Comparison of ENCODE assay signal across 8 cellular contexts in genomic region chr6:14144678-14145113, GRCh38. TPM values are rescaled to one million over a fixed set of nuclear protein-coding genes. Genes with fewer than 3 reads are reported as not detected.
DNase-seq lines count a peak whose midpoint lies in the region; ATAC-seq lines count a peak whose summit lies in the region.

No MANE protein-coding gene starts in this region.

- H3K4me3 Mint-ChIP-seq in activated CD4-positive, alpha-beta memory T cell treated with anti-CD3 and anti-CD28 coated beads, Interleukin-2, amount 10 ng/mL, durations not matched to agents 7 days and 5 days, result no peak overlapping the region
- no peak overlapping the region for H3K4me3 Mint-ChIP-seq in memory B cell

- peaks cover 5% of the 10 kb centered on the region for H3K4me1 Mint-ChIP-seq in activated CD4-positive, alpha-beta memory T cell treated with anti-CD3 and anti-CD28 coated beads, Interleukin-2, amount 10 ng/mL, durations not matched to agents 7 days and 5 days
- H3K4me1 Mint-ChIP-seq in memory B cell, result peaks cover 22% of the 10 kb centered on the region

- POLR2A ChIA-PET in activated CD4-positive, alpha-beta memory T cell treated with anti-CD3 and anti-CD28 coated beads, Interleukin-2, amount 10 ng/mL, durations not matched to agents 7 days and 5 days (lab: Charles Lee), result no interaction called here

- no peaks in the 10 kb centered on the region for H3K9me3 Mint-ChIP-seq in activated CD4-positive, alpha-beta memory T cell treated with anti-CD3 and anti-CD28 coated beads, Interleukin-2, amount 10 ng/mL, durations not matched to agents 7 days and 5 days
- no peaks in the 10 kb centered on the region for H3K9me3 Mint-ChIP-seq in memory B cell

- CTCF ChIA-PET in activated CD4-positive, alpha-beta memory T cell treated with anti-CD3 and anti-CD28 coated beads, Interleukin-2, amount 10 ng/mL, durations not matched to agents 7 days and 5 days (lab: Charles Lee), result interaction anchor here (0.6 to 4.7 kb wide), 10 partner anchors 10 to 236 kb away, joined by 3 to 23 read pairs (median 3); no protein-coding TSS in a partner anchor

- H3K27ac Mint-ChIP-seq in activated CD4-positive, alpha-beta memory T cell treated with anti-CD3 and anti-CD28 coated beads, Interleukin-2, amount 10 ng/mL, durations not matched to agents 7 days and 5 days, result no peak overlapping the region
- no peak overlapping the region for H3K27ac Mint-ChIP-seq in memory B cell

- no peaks in the 10 kb centered on the region for H3K36me3 Mint-ChIP-seq in activated CD4-positive, alpha-beta memory T cell treated with anti-CD3 and anti-CD28 coated beads, Interleukin-2, amount 10 ng/mL, durations not matched to agents 7 days and 5 days (ENCODE audit: low read depth)
- H3K36me3 Mint-ChIP-seq in memory B cell, result peaks cover 1% of the 10 kb centered on the region

- peak; percentile 80 for ATAC-seq in GM18867 (IDR thresholded peaks at IDR 0.05; ENCODE audit: unreplicated experiment)
- ATAC-seq in HG03469 (IDR thresholded peaks at IDR 0.05; ENCODE audit: unreplicated experiment), result peak; percentile 48
- ATAC-seq in memory B cell (ENCODE audit: low read depth), result peak; percentile 88

- H3K27me3 Mint-ChIP-seq in activated CD4-positive, alpha-beta memory T cell treated with anti-CD3 and anti-CD28 coated beads, Interleukin-2, amount 10 ng/mL, durations not matched to agents 7 days and 5 days, result no peaks in the 10 kb centered on the region
- no peaks in the 10 kb centered on the region for H3K27me3 Mint-ChIP-seq in memory B cell

- DNase-seq in AG08395 (ENCODE audit: low spot score) (peak; percentile 87), NCI-H82 treated with DMSO at 0.1 percent for 48 hours (lab: John Stamatoyannopoulos, UW; ENCODE audit: unreplicated experiment) (peak; percentile 56), memory B cell (ENCODE audit: low spot score in 2 of 2) (peak; percentile 81 to 82)
- DNase-seq in activated CD4-positive, alpha-beta memory T cell treated with anti-CD3 and anti-CD28 coated beads, Interleukin-2, amount 10 ng/mL, durations not matched to agents 7 days and 5 days, result peak; percentile 68
- DNase-seq in effector CD4-positive, alpha-beta T cell, result peak; percentile 63
- peak; percentile 61 for DNase-seq in stimulated activated CD8-positive, alpha-beta memory T cell treated with anti-CD3 and anti-CD28 coated beads, Interleukin-4, amount 100 ng/mL, for 24 hours (ENCODE audit: low read depth)

RNA-seq across cellular contexts. Expression of gene CD83, which starts 27.1 kb away (rescaled TPM):
- 1 to 10 TPM; 5.5 to 6.4 TPM for total RNA-seq in activated CD4-positive, alpha-beta memory T cell treated with anti-CD3 and anti-CD28 coated beads, Interleukin-2, amount 10 ng/mL, durations not matched to agents 7 days and 5 days

Comparison
In these comparisons a context has a peak if more than half of its experiments do, and no peak if none do; other contexts are left out.
1. Peak in every context shown above with its lines: DNase-seq and ATAC-seq.